ENCODE assay signal across 23 cellular contexts in genomic region chr15:56654624-56655023, GRCh38.
"Had no signal": no experiment of that assay in that cellular context is flagged by ENCODE, and none has a peak within 500 bp of the region (broad histone marks: within the 10 kb centered on the region; RNA-seq: fewer than 3 reads in every experiment).

No MANE protein-coding gene starts in this region.

- H3K4me1 ChIP-seq: body of pancreas, testis had no signal

- H3K9me3 ChIP-seq: body of pancreas, esophagus muscularis mucosa, testis had no signal

- H3K36me3 ChIP-seq: WERI-Rb-1 had no signal

- H3K27me3 ChIP-seq: body of pancreas, esophagus muscularis mucosa, testis had no signal

- ATAC-seq: activated CD8-positive, alpha-beta memory T cell treated with anti-CD3 and anti-CD28 coated beads, Interleukin-2, amount 10 ng/mL, durations not matched to agents 7 days and 5 days; activated CD8-positive, alpha-beta T cell treated with anti-CD3 and anti-CD28 coated beads for 36 hours; body of pancreas; naive thymus-derived CD4-positive, alpha-beta T cell; sciatic nerve; T-cell had no signal

- H3K27ac ChIP-seq: body of pancreas, testis, WERI-Rb-1 had no signal

- DNase-seq: activated CD4-positive, alpha-beta T cell treated with anti-CD3 and anti-CD28 coated beads, Interleukin-2, amount 10 ng/mL, durations not matched to agents 7 days and 5 days; activated CD4-positive, CD25-positive, alpha-beta regulatory T cell treated with anti-CD3 and anti-CD28 coated beads, Interleukin-2, amount 50 U/mL, for 72 hours; activated CD8-positive, alpha-beta memory T cell treated with anti-CD3 and anti-CD28 coated beads, Interleukin-2, amount 10 ng/mL, durations not matched to agents 7 days and 5 days; activated CD8-positive, alpha-beta T cell treated with anti-CD3 and anti-CD28 coated beads for 36 hours; activated effector memory CD4-positive, alpha-beta T cell treated with anti-CD3 and anti-CD28 coated beads, Interleukin-2, amount 50 U/mL, for 16 hours; activated naive CD4-positive, alpha-beta T cell treated with anti-CD3 and anti-CD28 coated beads, Interleukin-2, amount 10 ng/mL, durations not matched to agents 7 days and 5 days; activated T-cell treated with anti-CD3 and anti-CD28 coated beads for 4 hours; body of pancreas; caudate nucleus; dermis blood vessel endothelial cell; effector CD8-positive, alpha-beta T cell; foreskin fibroblast; kidney; naive thymus-derived CD4-positive, alpha-beta T cell; occipital lobe; stimulated activated CD4-positive, alpha-beta T cell treated with anti-CD3 and anti-CD28 coated beads, Interleukin-15, amount 100 ng/mL, for 24 hours; stimulated activated naive CD4-positive, alpha-beta T cell; T-cell; testis; WERI-Rb-1 had no signal

- H3K4me3 ChIP-seq: body of pancreas, esophagus muscularis mucosa, smooth muscle cell, testis had no signal
